In genomic region chr2:156199588-156199987, GRCh38 we compare ENCODE assay signal across 24 cellular contexts.
"Had no signal": no experiment of that assay in that cellular context is flagged by ENCODE, and none has a peak within 500 bp of the region (broad histone marks: within the 10 kb centered on the region; RNA-seq: fewer than 3 reads in every experiment).

No MANE protein-coding gene starts in this region.

- H3K4me2 ChIP-seq: hepatocyte had no signal

- ATAC-seq: activated CD4-positive, alpha-beta T cell treated with anti-CD3 and anti-CD28 coated beads for 36 hours; activated naive CD4-positive, alpha-beta T cell treated with anti-CD3 and anti-CD28 coated beads, Interleukin-2, amount 50 U/mL, for 72 hours; left lobe of liver; psoas muscle; right lobe of liver had no signal

- H2AFZ ChIP-seq: hepatocyte had no signal

- H3K27me3 ChIP-seq: esophagus squamous epithelium, hepatocyte, ovary, right lobe of liver, stomach, upper lobe of left lung had no signal

- H3K27me3 Mint-ChIP-seq: brain had no signal

- H3K36me3 Mint-ChIP-seq: activated naive CD4-positive, alpha-beta T cell treated with anti-CD3 and anti-CD28 coated beads, Interleukin-2, amount 50 U/mL, for 72 hours had no signal

- H3K27ac ChIP-seq: coronary artery, hepatocyte, ovary, psoas muscle, right lobe of liver, stomach, upper lobe of left lung had no signal

- H3K9me3 ChIP-seq: esophagus squamous epithelium, ovary, psoas muscle, right lobe of liver, stomach, upper lobe of left lung had no signal

- H3K9me3 Mint-ChIP-seq: activated naive CD4-positive, alpha-beta T cell treated with anti-CD3 and anti-CD28 coated beads, Interleukin-2, amount 50 U/mL, for 72 hours; activated T-helper 1 cell treated with anti-CD3 and anti-CD28 coated beads, Interleukin-12 subunit alpha, Interleukin-12 subunit beta, Interleukin-2, Interleukin-4 antibody, amounts not matched to agents 30 ng/mL and 10 ng/mL and 1 ng/mL, durations not matched to agents 14 hours and 24 hours and 36 hours; central memory CD8-positive, alpha-beta T cell; neural crest cell; T-helper 2 cell treated with Interferon-gamma antibody and Interleukin-4, amounts not matched to agents 5 μg/mL and 100 μg/mL, for 36 hours had no signal

- H3K27ac Mint-ChIP-seq: activated CD4-positive, alpha-beta T cell treated with anti-CD3 and anti-CD28 coated beads for 36 hours; activated naive CD4-positive, alpha-beta T cell treated with anti-CD3 and anti-CD28 coated beads, Interleukin-2, amount 50 U/mL, for 72 hours; activated T-helper 1 cell treated with anti-CD3 and anti-CD28 coated beads, Interleukin-12 subunit alpha, Interleukin-12 subunit beta, Interleukin-2, Interleukin-4 antibody, amounts not matched to agents 30 ng/mL and 10 ng/mL and 1 ng/mL, durations not matched to agents 14 hours and 24 hours and 36 hours; brain; T-helper 2 cell treated with Interferon-gamma antibody and Interleukin-4, amounts not matched to agents 5 μg/mL and 100 μg/mL, for 36 hours had no signal

- H3K4me3 ChIP-seq: coronary artery, esophagus squamous epithelium, hepatocyte, ovary, psoas muscle, right lobe of liver, stomach, upper lobe of left lung had no signal

- DNase-seq: activated CD4-positive, alpha-beta T cell treated with anti-CD3 and anti-CD28 coated beads for 36 hours; activated CD4-positive, alpha-beta T cell treated with anti-CD3 and anti-CD28 coated beads, Interleukin-2, amount 50 U/mL, for 48 hours; activated gamma-delta T cell treated with Interleukin-2 at 50 U/mL for 16 hours; activated T-cell treated with anti-CD3 and anti-CD28 coated beads for 4 hours; amygdala; esophagus squamous epithelium; midbrain; ovary; psoas muscle; right lobe of liver; small intestine; stimulated activated CD4-positive, alpha-beta T cell treated with anti-CD3 and anti-CD28 coated beads, Interleukin-15, amount 100 ng/mL, for 24 hours; stimulated activated CD4-positive, alpha-beta T cell treated with anti-CD3 and anti-CD28 coated beads, Interleukin-2, amount 100 ng/mL, for 48 hours; stomach; upper lobe of left lung had no signal

- H3K79me2 ChIP-seq: hepatocyte had no signal

- H3K4me1 Mint-ChIP-seq: activated CD4-positive, alpha-beta T cell treated with anti-CD3 and anti-CD28 coated beads for 36 hours; brain; central memory CD8-positive, alpha-beta T cell had no signal

- H3K36me3 ChIP-seq: esophagus squamous epithelium, ovary, right lobe of liver, stomach, upper lobe of left lung had no signal

- H3K4me3 Mint-ChIP-seq: activated CD4-positive, alpha-beta T cell treated with anti-CD3 and anti-CD28 coated beads for 36 hours; activated T-helper 1 cell treated with anti-CD3 and anti-CD28 coated beads, Interleukin-12 subunit alpha, Interleukin-12 subunit beta, Interleukin-2, Interleukin-4 antibody, amounts not matched to agents 30 ng/mL and 10 ng/mL and 1 ng/mL, durations not matched to agents 14 hours and 24 hours and 36 hours; brain; central memory CD8-positive, alpha-beta T cell; neural crest cell; T-helper 2 cell treated with Interferon-gamma antibody and Interleukin-4, amounts not matched to agents 5 μg/mL and 100 μg/mL, for 36 hours had no signal

- H3K4me1 ChIP-seq: psoas muscle, right lobe of liver, stomach, upper lobe of left lung had no signal
